Comparison of ENCODE assay signal across 8 cellular contexts in the genomic region with DNA sequence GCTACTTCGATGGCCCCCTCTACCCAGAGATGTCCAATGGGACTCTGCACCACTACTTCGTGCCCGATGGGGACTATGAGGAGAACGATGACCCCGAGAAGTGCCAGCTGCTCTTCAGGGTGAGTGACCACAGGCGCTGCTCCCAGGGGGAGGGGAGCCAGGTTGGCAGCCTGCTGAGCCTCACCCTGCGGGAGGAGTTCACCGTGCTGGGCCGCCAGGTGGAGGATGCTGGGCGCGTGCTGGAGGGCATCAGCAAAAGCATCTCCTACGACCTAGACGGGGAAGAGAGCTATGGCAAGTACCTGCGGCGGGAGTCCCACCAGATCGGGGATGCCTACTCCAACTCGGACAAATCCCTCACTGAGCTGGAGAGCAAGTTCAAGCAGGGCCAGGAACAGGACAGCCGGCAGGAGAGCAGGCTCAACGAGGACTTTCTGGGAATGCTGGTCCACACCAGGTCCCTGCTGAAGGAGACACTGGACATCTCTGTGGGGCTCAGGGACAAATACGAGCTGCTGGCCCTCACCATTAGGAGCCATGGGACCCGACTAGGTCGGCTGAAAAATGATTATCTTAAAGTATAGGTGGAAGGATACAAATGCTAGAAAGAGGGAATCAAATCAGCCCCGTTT. TPM values are rescaled to one million over a fixed set of nuclear protein-coding genes. Genes with fewer than 3 reads are reported as not detected.
DNase-seq lines count a peak whose midpoint lies in the region; ATAC-seq and TF ChIP-seq lines count a peak whose summit lies in the region.

No MANE protein-coding gene starts in this region.

- no peaks in the 10 kb centered on the region for H4K20me1 ChIP-seq in GM23338 (replicated peaks; ENCODE audit: insufficient read depth)

- H3K79me2 ChIP-seq in GM23338 (replicated peaks; ENCODE audit: insufficient read depth): no peaks in the 10 kb centered on the region

- peak overlapping the region; percentile 74; the same call in 2 of the 3 replicates for H3K4me3 Mint-ChIP-seq in GM23338
- no peak overlapping the region for H3K4me3 Mint-ChIP-seq in activated T-cell treated with anti-CD3 and anti-CD28 coated beads, Interleukin-2, amount 50 U/mL, for 4 hours

- H3K27me3 ChIP-seq in GM23338 (ENCODE audit: insufficient read depth) (peaks cover 13% of the 10 kb centered on the region), sigmoid colon (no peaks in the 10 kb centered on the region)

- intact Hi-C loops in sigmoid colon (cut with DNase I): loop anchor here (5.0 to 10.0 kb wide), 3 partner anchors 47 to 242 kb away; no protein-coding TSS in a partner anchor

- WGBS in sigmoid colon, 2 donors: 63 to 69% methylated on average over 23 of the region's 23 CpGs

- H3K36me3 ChIP-seq in GM23338 (ENCODE audit: insufficient read depth) (no peaks in the 10 kb centered on the region), sigmoid colon (no peaks in the 10 kb centered on the region)

- peaks cover 2% of the 10 kb centered on the region; the same call in 2 of the 3 replicates for H3K4me1 Mint-ChIP-seq in GM23338
- H3K4me1 Mint-ChIP-seq in activated T-cell treated with anti-CD3 and anti-CD28 coated beads, Interleukin-2, amount 50 U/mL, for 4 hours (ENCODE audit: low read depth): no peaks in the 10 kb centered on the region

- peak overlapping the region; percentile 44 for H2AFZ ChIP-seq in GM23338

- no peaks in the 10 kb centered on the region for H3F3A ChIP-seq in GM23338 (replicated peaks; ENCODE audit: low read depth)

- H3K9me3 Mint-ChIP-seq in GM23338: no peaks in the 10 kb centered on the region
- H3K9me3 Mint-ChIP-seq in activated T-cell treated with anti-CD3 and anti-CD28 coated beads, Interleukin-2, amount 50 U/mL, for 4 hours: peaks cover 2% of the 10 kb centered on the region
- peaks cover 0 to 4% of the 10 kb centered on the region in 2 donors for H3K9me3 Mint-ChIP-seq in activated naive CD4-positive, alpha-beta T cell treated with anti-CD3 and anti-CD28 coated beads, Interleukin-2, amount 50 U/mL, for 72 hours

- no peaks in the 10 kb centered on the region for H3K9me3 ChIP-seq in sigmoid colon

- no peak for TF ChIP-seq EP300 in sigmoid colon (IDR thresholded peaks at IDR 0.05)

- H3K9me2 ChIP-seq in GM23338 (ENCODE audit: insufficient read depth): peaks cover 5% of the 10 kb centered on the region; the same call in 1 of the 2 replicates

- H3K27ac Mint-ChIP-seq in GM23338: no peak overlapping the region
- no peak overlapping the region for H3K27ac Mint-ChIP-seq in activated naive CD4-positive, alpha-beta T cell treated with anti-CD3 and anti-CD28 coated beads, Interleukin-2, amount 50 U/mL, for 72 hours

- no peaks in the 10 kb centered on the region for H3K36me3 Mint-ChIP-seq in GM23338 (ENCODE audit: low read depth)
- H3K36me3 Mint-ChIP-seq in activated T-cell treated with anti-CD3 and anti-CD28 coated beads, Interleukin-2, amount 50 U/mL, for 4 hours (ENCODE audit: insufficient read depth): no peaks in the 10 kb centered on the region
- no peaks in the 10 kb centered on the region for H3K36me3 Mint-ChIP-seq in activated naive CD4-positive, alpha-beta T cell treated with anti-CD3 and anti-CD28 coated beads, Interleukin-2, amount 50 U/mL, for 72 hours

- H3K4me3 ChIP-seq in GM23338 (peak overlapping the region; percentile 51), sigmoid colon (peak overlapping the region; percentile 62 to 81 (median 67))

- H3K4me2 ChIP-seq in GM23338: peak overlapping the region; percentile 80

- no peak for TF ChIP-seq POLR2A in sigmoid colon (IDR thresholded peaks at IDR 0.05)

- TF ChIP-seq CTCF in GM23338 (conservative IDR thresholded peaks at IDR 0.05; ENCODE audit: low read depth in 2 of 2) (no peak), sigmoid colon (IDR thresholded peaks at IDR 0.05) (no peak)

- no peaks in the 10 kb centered on the region for H3K4me1 ChIP-seq in GM23338 (ENCODE audit: insufficient read depth)
- H3K4me1 ChIP-seq in sigmoid colon: peaks cover 3 to 59% (median 35%) of the 10 kb centered on the region in 4 donors

- H3K27ac ChIP-seq in GM23338 (ENCODE audit: low read depth): no peak overlapping the region
- peak overlapping the region; percentile 87 to 89 (median 88) for H3K27ac ChIP-seq in sigmoid colon

- peak; percentile 67 for ATAC-seq in GM23338
- no peak for ATAC-seq in activated T-cell treated with anti-CD3 and anti-CD28 coated beads, Interleukin-2, amount 50 U/mL, for 4 hours
- ATAC-seq in activated naive CD4-positive, alpha-beta T cell treated with anti-CD3 and anti-CD28 coated beads, Interleukin-2, amount 50 U/mL, for 72 hours: no peak

- peaks cover 4% of the 10 kb centered on the region for H3K27me3 Mint-ChIP-seq in GM23338 (ENCODE audit: insufficient read depth, low read depth, poor library complexity)
- H3K27me3 Mint-ChIP-seq in activated T-cell treated with anti-CD3 and anti-CD28 coated beads, Interleukin-2, amount 50 U/mL, for 4 hours (ENCODE audit: low read depth): peaks cover 3% of the 10 kb centered on the region

- DNase-seq in GM23338 (ENCODE audit: low spot score) (peak; percentile 24), cerebellum (ENCODE audit: low spot score) (peak; percentile 1), iris pigment epithelial cell (ENCODE audit: low read depth) (peak; percentile 65), sigmoid colon (peak; percentile 66), glomerular visceral epithelial cell (ENCODE audit: extremely low spot score) (no peak), NCI-H1694 (lab: John Stamatoyannopoulos, UW) (no peak)
- no peak for DNase-seq in activated T-cell treated with anti-CD3 and anti-CD28 coated beads, Interleukin-2, amount 50 U/mL, for 4 hours
- no peak for DNase-seq in activated naive CD4-positive, alpha-beta T cell treated with anti-CD3 and anti-CD28 coated beads, Interleukin-2, amount 50 U/mL, for 72 hours (ENCODE audit: low spot score in 2 of 2)

TF ChIP-seq in GM23338, 12 proteins besides CTCF, POLR2A, EP300 and RAD21 (continues in another document):
- TF ChIP-seq JUNB (IDR thresholded peaks at IDR 0.05; ENCODE audit: unreplicated experiment) (no peak), ZNF331 (CRISPR knock-in tag; IDR thresholded peaks at IDR 0.05; ENCODE audit: low read depth) (no peak), STAT1 (IDR thresholded peaks at IDR 0.05; ENCODE audit: unreplicated experiment) (no peak), ZNF114 (CRISPR knock-in tag; IDR thresholded peaks at IDR 0.05) (no peak), NANOG (IDR thresholded peaks at IDR 0.05; ENCODE audit: borderline replicate concordance) (no peak)
- TF ChIP-seq, protein P1, sequence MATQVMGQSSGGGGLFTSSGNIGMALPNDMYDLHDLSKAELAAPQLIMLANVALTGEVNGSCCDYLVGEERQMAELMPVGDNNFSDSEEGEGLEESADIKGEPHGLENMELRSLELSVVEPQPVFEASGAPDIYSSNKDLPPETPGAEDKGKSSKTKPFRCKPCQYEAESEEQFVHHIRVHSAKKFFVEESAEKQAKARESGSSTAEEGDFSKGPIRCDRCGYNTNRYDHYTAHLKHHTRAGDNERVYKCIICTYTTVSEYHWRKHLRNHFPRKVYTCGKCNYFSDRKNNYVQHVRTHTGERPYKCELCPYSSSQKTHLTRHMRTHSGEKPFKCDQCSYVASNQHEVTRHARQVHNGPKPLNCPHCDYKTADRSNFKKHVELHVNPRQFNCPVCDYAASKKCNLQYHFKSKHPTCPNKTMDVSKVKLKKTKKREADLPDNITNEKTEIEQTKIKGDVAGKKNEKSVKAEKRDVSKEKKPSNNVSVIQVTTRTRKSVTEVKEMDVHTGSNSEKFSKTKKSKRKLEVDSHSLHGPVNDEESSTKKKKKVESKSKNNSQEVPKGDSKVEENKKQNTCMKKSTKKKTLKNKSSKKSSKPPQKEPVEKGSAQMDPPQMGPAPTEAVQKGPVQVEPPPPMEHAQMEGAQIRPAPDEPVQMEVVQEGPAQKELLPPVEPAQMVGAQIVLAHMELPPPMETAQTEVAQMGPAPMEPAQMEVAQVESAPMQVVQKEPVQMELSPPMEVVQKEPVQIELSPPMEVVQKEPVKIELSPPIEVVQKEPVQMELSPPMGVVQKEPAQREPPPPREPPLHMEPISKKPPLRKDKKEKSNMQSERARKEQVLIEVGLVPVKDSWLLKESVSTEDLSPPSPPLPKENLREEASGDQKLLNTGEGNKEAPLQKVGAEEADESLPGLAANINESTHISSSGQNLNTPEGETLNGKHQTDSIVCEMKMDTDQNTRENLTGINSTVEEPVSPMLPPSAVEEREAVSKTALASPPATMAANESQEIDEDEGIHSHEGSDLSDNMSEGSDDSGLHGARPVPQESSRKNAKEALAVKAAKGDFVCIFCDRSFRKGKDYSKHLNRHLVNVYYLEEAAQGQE (IDR thresholded peaks at IDR 0.05; ENCODE audit: unreplicated experiment): no peak

RNA-seq across cellular contexts. Expression of a gene that starts 0.8 kb away (rescaled TPM):
- 0.66 TPM in 1 of 2 replicates, not detected in the other for total RNA-seq in GM23338 (2014; rRNA removed; shearing (Covaris generic))
- polyA plus RNA-seq in GM23338 (2016; fragmentation: Nextera tagmentation; extraction: Ambion mirVana): 0.21 and 0.33 TPM in 2 replicates
- 13.4 TPM for total RNA-seq in cerebellum
- total RNA-seq in sigmoid colon: 10 to 100 TPM; 29.1 to 54.6 (median 34.1) TPM
- polyA plus RNA-seq in sigmoid colon: 1 to 10 TPM in 2 of 3 donors, under 1 TPM in 1; 0.46 to 6.0 (median 4.6) TPM
- not detected for total RNA-seq in activated T-cell treated with anti-CD3 and anti-CD28 coated beads, Interleukin-2, amount 50 U/mL, for 4 hours
- total RNA-seq in activated naive CD4-positive, alpha-beta T cell treated with anti-CD3 and anti-CD28 coated beads, Interleukin-2, amount 50 U/mL, for 72 hours: not detected

RNA-seq across cellular contexts. Expression of a gene that starts 45.9 kb away (rescaled TPM):
- total RNA-seq in GM23338 (2014; rRNA removed; shearing (Covaris generic)): not detected in 2 replicates
- polyA plus RNA-seq in GM23338 (2016; fragmentation: Nextera tagmentation; extraction: Ambion mirVana) (0.23 TPM in 1 of 2 replicates, not detected in the other), sigmoid colon (not detected)
- total RNA-seq in cerebellum (3.0 TPM), sigmoid colon (not detected)
- not detected for total RNA-seq in activated T-cell treated with anti-CD3 and anti-CD28 coated beads, Interleukin-2, amount 50 U/mL, for 4 hours
- not detected for total RNA-seq in activated naive CD4-positive, alpha-beta T cell treated with anti-CD3 and anti-CD28 coated beads, Interleukin-2, amount 50 U/mL, for 72 hours

Comparison
In these comparisons a context has a peak if more than half of its experiments do, and no peak if none do; other contexts are left out.
1. DNase-seq: peak in GM23338 (single experiment), cerebellum (single experiment), iris pigment epithelial cell (single experiment) and sigmoid colon (single experiment); none in glomerular visceral epithelial cell (single experiment), NCI-H1694 (single experiment), activated T-cell treated with anti-CD3 and anti-CD28 coated beads, Interleukin-2, amount 50 U/mL, for 4 hours (single experiment) and activated naive CD4-positive, alpha-beta T cell treated with anti-CD3 and anti-CD28 coated beads, Interleukin-2, amount 50 U/mL, for 72 hours (0 of 2).